8 cellular contexts compared by ENCODE assay signal in genomic region chr22:38927033-38927789, GRCh38. TPM values are rescaled to one million over a fixed set of nuclear protein-coding genes. Genes with fewer than 3 reads are reported as not detected.
DNase-seq lines count a peak whose midpoint lies in the region; ATAC-seq lines count a peak whose summit lies in the region.

No MANE protein-coding gene starts in this region.

- 0 out of 2 replicates have a peak, but pooled peaks cover 10% of the 10 kb centered on the region for H3K4me1 ChIP-seq in ES-I3 (ENCODE audit: insufficient read depth, low read length)
- peaks cover 23% of the 10 kb centered on the region for H3K4me1 ChIP-seq in stomach smooth muscle (ENCODE audit: control insufficient read depth, insufficient read depth, low read length)

- ATAC-seq in naive B cell (ENCODE audit: low read depth in 2 of 2) (peak; percentile 69 to 80), HG03432 (IDR thresholded peaks at IDR 0.05; ENCODE audit: unreplicated experiment) (no peak), HG02973 (IDR thresholded peaks at IDR 0.05; ENCODE audit: unreplicated experiment) (no peak)

- no peaks in the 10 kb centered on the region for H3K27me3 ChIP-seq in stomach smooth muscle (ENCODE audit: control insufficient read depth in 1 of 2, insufficient read depth in 2 of 2, low read length in 2 of 2)

- peak overlapping the region in 7 of 8 donors; percentile 23 to 87 (median 60) for H3K4me3 Mint-ChIP-seq in naive B cell

- no peaks in the 10 kb centered on the region for H3K36me3 Mint-ChIP-seq in naive B cell

- H3K9me3 ChIP-seq in ES-I3 (ENCODE audit: control insufficient read depth, insufficient read depth, low read length): no peaks in the 10 kb centered on the region
- no peaks in the 10 kb centered on the region for H3K9me3 ChIP-seq in stomach smooth muscle (ENCODE audit: control insufficient read depth in 2 of 2, low read length in 2 of 2)

- H3K27me3 Mint-ChIP-seq in naive B cell: peaks cover 32 to 49% (median 46%) of the 10 kb centered on the region in 3 donors

- H3K9me3 Mint-ChIP-seq in naive B cell: no peaks in the 10 kb centered on the region

- peaks cover 3 to 7% (median 4%) of the 10 kb centered on the region in 3 donors for H3K4me1 Mint-ChIP-seq in naive B cell

- H3K9ac ChIP-seq in ES-I3 (ENCODE audit: low read depth, low read length) (peak overlapping the region; percentile 26; the same call in 1 of the 2 replicates), stomach smooth muscle (ENCODE audit: low read length in 2 of 2) (peak overlapping the region; percentile 4 to 76)

- DNase-seq in NCI-H524 (lab: John Stamatoyannopoulos, UW) (peak; percentile 83 to 96), activated T-helper 1 cell treated with Interleukin-2 at 50 U/mL for 16 hours (ENCODE audit: low read depth) (peak; percentile 15), fibroblast of peridontal ligament (ENCODE audit: extremely low read depth) (peak; percentile 31), naive B cell (peak; percentile 19)

- peak overlapping the region; percentile 80 for H3K27ac ChIP-seq in stomach smooth muscle (ENCODE audit: low read length)

- H3K4me3 ChIP-seq in stomach smooth muscle (ENCODE audit: low read length in 2 of 2): peak overlapping the region; percentile 61 to 74

- H3K36me3 ChIP-seq in ES-I3 (ENCODE audit: insufficient read depth, low read length): no peaks in the 10 kb centered on the region
- no peaks in the 10 kb centered on the region for H3K36me3 ChIP-seq in stomach smooth muscle (ENCODE audit: control insufficient read depth in 2 of 2, insufficient read depth in 2 of 2, low read length in 2 of 2)

- no peak overlapping the region for H3K27ac Mint-ChIP-seq in naive B cell

RNA-seq across cellular contexts. Expression of gene APOBEC3A, which starts 30.2 kb away (rescaled TPM):
- 1 to 10 TPM in 1 of 6 donors, under 1 TPM in 2, not detected in 3; 0.29 to 2.8 (median 0.40) TPM for polyA plus RNA-seq in naive B cell (ENCODE audit: low read depth in 6 of 6)

RNA-seq across cellular contexts. Expression of gene APOBEC3B, which starts 54.9 kb away (rescaled TPM):
- polyA plus RNA-seq in naive B cell (ENCODE audit: low read depth in 6 of 6): 1 to 10 TPM in 2 of 6 donors, under 1 TPM in 3, not detected in 1; 0.44 to 1.5 (median 0.56) TPM

RNA-seq across cellular contexts. Expression of gene CBX6, which starts 55.2 kb away (rescaled TPM):
- polyA plus RNA-seq in naive B cell (ENCODE audit: low read depth in 6 of 6): 1 to 10 TPM; 1.1 to 5.0 (median 3.7) TPM

Comparison
In these comparisons a context has a peak if more than half of its experiments do, and no peak if none do; other contexts are left out.
1. DNase-seq: peak in every context shown above with its lines; median percentile 90 in NCI-H524; 31 in fibroblast of peridontal ligament; 19 in naive B cell; 15 in activated T-helper 1 cell treated with Interleukin-2 at 50 U/mL for 16 hours.
2. ATAC-seq: peak in naive B cell (2 of 2); none in HG03432 (single experiment) and HG02973 (single experiment).